2 cellular contexts compared by ENCODE assay signal in genomic region chr7:43926193-43927043, GRCh38.
TF ChIP-seq lines count a peak whose summit lies in the region.

Gene UBE2D4 (plus strand): TSS chr7:43926436. CDS start chr7:43926533, 97 bp downstream.

TF ChIP-seq in HEK293, 187 proteins besides CTCF, POLR2A, EP300 and RAD21 (continued from another document and continues in another):
- TF ChIP-seq ZBTB44 (tag by site-specific recombination; IDR thresholded peaks at IDR 0.05) = peak; percentile 51; the same call in 1 of the 2 replicates
- no peak for TF ChIP-seq ZNF16 (tag by site-specific recombination; IDR thresholded peaks at IDR 0.05; ENCODE audit: low read depth)
- no peak for TF ChIP-seq ZNF362 (tag by site-specific recombination; IDR thresholded peaks at IDR 0.05)
- TF ChIP-seq ZNF280C (tag by site-specific recombination; IDR thresholded peaks at IDR 0.05) = no peak
- TF ChIP-seq GLI2 (tag by site-specific recombination; IDR thresholded peaks at IDR 0.05; ENCODE audit: borderline replicate concordance, low read depth) = no peak; the same call in 1 of the 2 replicates
- no peak for TF ChIP-seq ZNF426 (tag by site-specific recombination; IDR thresholded peaks at IDR 0.05)
- TF ChIP-seq ZNF473 (tag by site-specific recombination; IDR thresholded peaks at IDR 0.05) = no peak
- no peak for TF ChIP-seq ZNF311 (tag by site-specific recombination; IDR thresholded peaks at IDR 0.05; ENCODE audit: borderline replicate concordance)
- TF ChIP-seq ZNF561 (tag by site-specific recombination; IDR thresholded peaks at IDR 0.05; ENCODE audit: borderline replicate concordance) = no peak; the same call in none of the 2 replicates
- TF ChIP-seq BCL6B (tag by site-specific recombination; IDR thresholded peaks at IDR 0.05) = no peak
- no peak for TF ChIP-seq KLF10 (tag by site-specific recombination; IDR thresholded peaks at IDR 0.05)
- TF ChIP-seq HOXA7 (CRISPR knock-in tag; IDR thresholded peaks at IDR 0.05; ENCODE audit: borderline replicate concordance) = no peak
- TF ChIP-seq ZNF2 (tag by site-specific recombination; IDR thresholded peaks at IDR 0.05) = peak; percentile 96
- 0 out of 2 replicates have a peak, but pooled peaks have one; percentile 70 for TF ChIP-seq KLF17 (tag by site-specific recombination; IDR thresholded peaks at IDR 0.05)
- no peak for TF ChIP-seq ZNF350 (tag by site-specific recombination; IDR thresholded peaks at IDR 0.05)
- no peak for TF ChIP-seq SETDB1 (IDR thresholded peaks at IDR 0.05; ENCODE audit: insufficient read length, low read length)
- TF ChIP-seq HIC1 (tag by site-specific recombination; IDR thresholded peaks at IDR 0.05) = peak; percentile 70

TF ChIP-seq in SK-N-SH, 30 proteins besides CTCF, POLR2A, EP300 and RAD21 (continued from another document):
- no peak for TF ChIP-seq ZBTB33 (IDR thresholded peaks at IDR 0.05; ENCODE audit: borderline replicate concordance, low read depth)
- TF ChIP-seq USF1 (IDR thresholded peaks at IDR 0.05; ENCODE audit: borderline replicate concordance, low read depth) = peak; percentile 70
- peak; percentile 82; the same call in 1 of the 2 replicates for TF ChIP-seq POLR2AphosphoS5 (IDR thresholded peaks at IDR 0.05; ENCODE audit: low read depth, low read length)
- TF ChIP-seq ELF1 (IDR thresholded peaks at IDR 0.05) = no peak
- peak; percentile 57 for TF ChIP-seq USF2 (IDR thresholded peaks at IDR 0.05; ENCODE audit: borderline replicate concordance, low read depth, low read length)
- no peak for TF ChIP-seq RFX5 (IDR thresholded peaks at IDR 0.05; ENCODE audit: low read length)
- peak; percentile 77 for TF ChIP-seq MXI1 (IDR thresholded peaks at IDR 0.05; ENCODE audit: low read depth, low read length)
- TF ChIP-seq YY1 (IDR thresholded peaks at IDR 0.05; ENCODE audit: low read depth) = no peak
- no peak; the same call in 1 of the 2 replicates for TF ChIP-seq PBX3 (IDR thresholded peaks at IDR 0.05)
- no peak; the same call in 1 of the 2 replicates for TF ChIP-seq REST (IDR thresholded peaks at IDR 0.05; ENCODE audit: low read depth, low read length)
- no peak for TF ChIP-seq GABPA (IDR thresholded peaks at IDR 0.05; ENCODE audit: low read depth)
- TF ChIP-seq RXRA (IDR thresholded peaks at IDR 0.05; ENCODE audit: borderline replicate concordance, low read depth) = no peak
- no peak for TF ChIP-seq FOSL2 (IDR thresholded peaks at IDR 0.05; ENCODE audit: borderline replicate concordance, low read depth)
- no peak for TF ChIP-seq MEF2A (IDR thresholded peaks at IDR 0.05; ENCODE audit: borderline replicate concordance, low read depth)
- TF ChIP-seq IRF3 (IDR thresholded peaks at IDR 0.05; ENCODE audit: low read depth, low read length) = no peak
- TF ChIP-seq SIN3A (IDR thresholded peaks at IDR 0.05; ENCODE audit: borderline replicate concordance, low read depth, low read length) = no peak
- no peak for TF ChIP-seq SMC3 (IDR thresholded peaks at IDR 0.05; ENCODE audit: low read depth, low read length)
- TF ChIP-seq TCF12 (IDR thresholded peaks at IDR 0.05) = no peak; the same call in 1 of the 2 replicates
